In genomic region chr16:89285381-89285780, GRCh38 we compare ENCODE assay signal across 29 cellular contexts.
"Had no signal": no experiment of that assay in that cellular context is flagged by ENCODE, and none has a peak within 500 bp of the region (broad histone marks: within the 10 kb centered on the region; RNA-seq: fewer than 3 reads in every experiment).

No MANE protein-coding gene starts in this region.

- H3K27me3 ChIP-seq: neutrophil, pancreas, right atrium auricular region, spleen, suprapubic skin, testis, tibial artery, transverse colon, upper lobe of right lung, uterus had no signal

- H3K27ac ChIP-seq: neutrophil, pancreas, prostate gland, right atrium auricular region, skin epidermis, spleen, suprapubic skin, testis, tibial artery, transverse colon, upper lobe of right lung, uterus had no signal

- DNase-seq: naive thymus-derived CD8-positive, alpha-beta T cell; nephron progenitor cell; nucleus accumbens; retina; spleen; stimulated activated CD4-positive, alpha-beta T cell treated with anti-CD3 and anti-CD28 coated beads, Interleukin-12 subunit alpha, Interleukin-12 subunit beta, amount 100 ng/mL, for 4 hours; stimulated activated CD4-positive, alpha-beta T cell treated with anti-CD3 and anti-CD28 coated beads, Interleukin-1b, Interleukin-23, amount 100 ng/mL, for 48 hours; stimulated activated CD4-positive, alpha-beta T cell treated with anti-CD3 and anti-CD28 coated beads, Interleukin-4, amount 100 ng/mL, for 1 hour; stimulated activated CD4-positive, alpha-beta T cell treated with anti-CD3 and anti-CD28 coated beads, Interleukin-4, amount 100 ng/mL, for 4 hours; stimulated activated CD8-positive, alpha-beta memory T cell treated with anti-CD3 and anti-CD28 coated beads, Interleukin-4, amount 100 ng/mL, for 48 hours; stimulated activated naive CD4-positive, alpha-beta T cell; stimulated activated naive CD8-positive, alpha-beta T cell treated with anti-CD3 and anti-CD28 coated beads, Interleukin-15, amount 100 ng/mL, for 72 hours; stimulated activated naive CD8-positive, alpha-beta T cell treated with anti-CD3 and anti-CD28 coated beads, Interleukin-15, Interleukin-2, amounts not matched to agents 100 U/mL and 50 U/mL, for 24 hours; substantia nigra; testis; tibial artery; transverse colon; upper lobe of right lung; uterus had no signal

- H3K4me2 ChIP-seq: smooth muscle cell had no signal

- H3K9me3 ChIP-seq: neutrophil, pancreas, prostate gland, right atrium auricular region, spleen, suprapubic skin, testis, tibial artery, transverse colon, upper lobe of right lung, uterus had no signal

- FAIRE-seq: pancreas had no signal

- H3K4me1 ChIP-seq: pancreas, prostate gland, right atrium auricular region, suprapubic skin, testis, tibial artery, transverse colon, uterus had no signal

- ATAC-seq: naive thymus-derived CD8-positive, alpha-beta T cell; natural killer cell treated with Interleukin-12 subunit alpha and Interleukin-12 subunit beta and Interleukin-15 and Interleukin-18, amount 100 ng/mL, for 72 hours; pancreas; sciatic nerve; stimulated activated memory B cell treated with anti-CD40 and anti-IgM and Interleukin-4, amounts not matched to agents 10 μg/mL and 1 μg/mL and 100 μg/mL, for 72 hours; stimulated activated naive CD8-positive, alpha-beta T cell treated with anti-CD3 and anti-CD28 coated beads, Interleukin-15, amount 100 ng/mL, for 72 hours; stimulated activated naive CD8-positive, alpha-beta T cell treated with anti-CD3 and anti-CD28 coated beads, Interleukin-15, Interleukin-2, amounts not matched to agents 100 U/mL and 50 U/mL, for 24 hours; upper lobe of right lung had no signal

- H3K4me3 ChIP-seq: pancreas, prostate gland, right atrium auricular region, skin epidermis, smooth muscle cell, spleen, suprapubic skin, testis, tibial artery, transverse colon, upper lobe of right lung, uterus had no signal

- H3K36me3 ChIP-seq: uterus had no signal
